Comparison of ENCODE assay signal across 7 cellular contexts in genomic region chr9:136439550-136440408, GRCh38. TPM values are rescaled to one million over a fixed set of nuclear protein-coding genes. Genes with fewer than 3 reads are reported as not detected.
DNase-seq lines count a peak whose midpoint lies in the region; FAIRE-seq and TF ChIP-seq lines count a peak whose summit lies in the region.

Gene INPP5E, minus strand, starts transcription at chr9:136439845. Its CDS starts 426 bp downstream, at chr9:136439419.

- H3K27me3 ChIP-seq in bronchial epithelial cell (ENCODE audit: control insufficient read depth, insufficient read depth, low read length), result no peaks in the 10 kb centered on the region

- no peak for FAIRE-seq in bronchial epithelial cell (lab: Jason Lieb, UNC)

- TF ChIP-seq POLR2A in NB4 (IDR thresholded peaks at IDR 0.05; ENCODE audit: extremely low read depth, insufficient read length), result peak; percentile 42

- peak within 1 kb of the TSS; percentile 56 for H3K4me3 ChIP-seq in NB4 (ENCODE audit: low read depth, low read length)
- peak within 1 kb of the TSS; percentile 82 for H3K4me3 ChIP-seq in WI38 (ENCODE audit: low read depth, low read length)
- H3K4me3 ChIP-seq in bronchial epithelial cell (ENCODE audit: low read depth, low read length), result peak within 1 kb of the TSS; percentile 77

- peaks cover 19% of the 10 kb centered on the region for H3K36me3 ChIP-seq in bronchial epithelial cell (ENCODE audit: control insufficient read depth, insufficient read depth, low read length)

- DNase-seq in HCEC 1CT (peak; percentile 53), NB4 (ENCODE audit: low read depth) (peak; percentile 75), bronchial epithelial cell (ENCODE audit: low read depth) (peak; percentile 11), inferior parietal cortex (ENCODE audit: extremely low spot score) (peak; percentile 53)
- DNase-seq in stimulated activated CD4-positive, alpha-beta T cell treated with anti-CD3 and anti-CD28 coated beads, Interleukin-12 subunit alpha, Interleukin-12 subunit beta, amount 100 ng/mL, for 4 hours, result peak; percentile 88

- TF ChIP-seq CTCF in GM12872 (IDR thresholded peaks at IDR 0.05; ENCODE audit: insufficient read depth, low read depth, low read length) (peak; percentile 62; the same call in 2 of the 3 replicates), NB4 (IDR thresholded peaks at IDR 0.05; ENCODE audit: low read depth, low read length) (peak; percentile 48), WI38 (IDR thresholded peaks at IDR 0.05; ENCODE audit: low read depth, low read length) (peak; percentile 34), bronchial epithelial cell (IDR thresholded peaks at IDR 0.05; ENCODE audit: insufficient read depth, low read length, severe bottlenecking) (peak; percentile 66)

RNA-seq across cellular contexts. Expression of gene INPP5E, which starts in this region (rescaled TPM):
- total RNA-seq in bronchial epithelial cell, result 2.4 and 3.1 TPM in 2 replicates

Comparison
In these comparisons a context has a peak if more than half of its experiments do, and no peak if none do; other contexts are left out.
1. Peak in every context shown above with its lines: DNase-seq and H3K4me3 ChIP-seq.
2. DNase-seq: peak in every context shown above with its lines; median percentile 88 in stimulated activated CD4-positive, alpha-beta T cell treated with anti-CD3 and anti-CD28 coated beads, Interleukin-12 subunit alpha, Interleukin-12 subunit beta, amount 100 ng/mL, for 4 hours; 75 in NB4; 53 in HCEC 1CT; 53 in inferior parietal cortex; 11 in bronchial epithelial cell.